1 cellular context compared by ENCODE assay signal in the genomic region with DNA sequence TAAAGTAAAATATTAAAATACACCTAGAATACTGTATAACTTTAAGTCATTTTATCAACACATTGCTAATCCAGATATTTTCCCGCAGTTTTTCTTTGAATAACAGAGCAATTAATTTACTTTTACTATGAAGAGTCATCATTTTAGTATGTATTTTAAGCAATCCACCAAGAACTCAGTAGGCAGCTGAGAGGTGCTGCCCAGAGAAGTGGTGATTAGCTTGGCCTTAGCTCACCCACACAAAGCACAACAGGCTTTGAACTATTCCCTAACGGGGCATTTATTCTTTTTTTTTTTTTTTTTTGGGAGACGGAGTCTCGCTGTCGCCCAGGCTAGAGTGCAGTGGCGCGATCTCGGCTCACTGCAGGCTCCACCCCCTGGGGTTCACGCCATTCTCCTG.
TF ChIP-seq lines count a peak whose summit lies in the region.

No MANE protein-coding gene starts in this region.

TF ChIP-seq in GM23338, 12 proteins besides CTCF, POLR2A, EP300 and RAD21 (continued from another document):
- TF ChIP-seq, protein P1, sequence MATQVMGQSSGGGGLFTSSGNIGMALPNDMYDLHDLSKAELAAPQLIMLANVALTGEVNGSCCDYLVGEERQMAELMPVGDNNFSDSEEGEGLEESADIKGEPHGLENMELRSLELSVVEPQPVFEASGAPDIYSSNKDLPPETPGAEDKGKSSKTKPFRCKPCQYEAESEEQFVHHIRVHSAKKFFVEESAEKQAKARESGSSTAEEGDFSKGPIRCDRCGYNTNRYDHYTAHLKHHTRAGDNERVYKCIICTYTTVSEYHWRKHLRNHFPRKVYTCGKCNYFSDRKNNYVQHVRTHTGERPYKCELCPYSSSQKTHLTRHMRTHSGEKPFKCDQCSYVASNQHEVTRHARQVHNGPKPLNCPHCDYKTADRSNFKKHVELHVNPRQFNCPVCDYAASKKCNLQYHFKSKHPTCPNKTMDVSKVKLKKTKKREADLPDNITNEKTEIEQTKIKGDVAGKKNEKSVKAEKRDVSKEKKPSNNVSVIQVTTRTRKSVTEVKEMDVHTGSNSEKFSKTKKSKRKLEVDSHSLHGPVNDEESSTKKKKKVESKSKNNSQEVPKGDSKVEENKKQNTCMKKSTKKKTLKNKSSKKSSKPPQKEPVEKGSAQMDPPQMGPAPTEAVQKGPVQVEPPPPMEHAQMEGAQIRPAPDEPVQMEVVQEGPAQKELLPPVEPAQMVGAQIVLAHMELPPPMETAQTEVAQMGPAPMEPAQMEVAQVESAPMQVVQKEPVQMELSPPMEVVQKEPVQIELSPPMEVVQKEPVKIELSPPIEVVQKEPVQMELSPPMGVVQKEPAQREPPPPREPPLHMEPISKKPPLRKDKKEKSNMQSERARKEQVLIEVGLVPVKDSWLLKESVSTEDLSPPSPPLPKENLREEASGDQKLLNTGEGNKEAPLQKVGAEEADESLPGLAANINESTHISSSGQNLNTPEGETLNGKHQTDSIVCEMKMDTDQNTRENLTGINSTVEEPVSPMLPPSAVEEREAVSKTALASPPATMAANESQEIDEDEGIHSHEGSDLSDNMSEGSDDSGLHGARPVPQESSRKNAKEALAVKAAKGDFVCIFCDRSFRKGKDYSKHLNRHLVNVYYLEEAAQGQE (IDR thresholded peaks at IDR 0.05; ENCODE audit: unreplicated experiment), result no peak
- TF ChIP-seq EZH2 (IDR thresholded peaks at IDR 0.05; ENCODE audit: low read depth, unreplicated experiment), result no peak
- TF ChIP-seq, protein P2, sequence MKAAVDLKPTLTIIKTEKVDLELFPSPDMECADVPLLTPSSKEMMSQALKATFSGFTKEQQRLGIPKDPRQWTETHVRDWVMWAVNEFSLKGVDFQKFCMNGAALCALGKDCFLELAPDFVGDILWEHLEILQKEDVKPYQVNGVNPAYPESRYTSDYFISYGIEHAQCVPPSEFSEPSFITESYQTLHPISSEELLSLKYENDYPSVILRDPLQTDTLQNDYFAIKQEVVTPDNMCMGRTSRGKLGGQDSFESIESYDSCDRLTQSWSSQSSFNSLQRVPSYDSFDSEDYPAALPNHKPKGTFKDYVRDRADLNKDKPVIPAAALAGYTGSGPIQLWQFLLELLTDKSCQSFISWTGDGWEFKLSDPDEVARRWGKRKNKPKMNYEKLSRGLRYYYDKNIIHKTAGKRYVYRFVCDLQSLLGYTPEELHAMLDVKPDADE (IDR thresholded peaks at IDR 0.05), result no peak
- no peak for TF ChIP-seq NANOG (IDR thresholded peaks at IDR 0.05; ENCODE audit: borderline replicate concordance)
- no peak for TF ChIP-seq ZNF331 (CRISPR knock-in tag; IDR thresholded peaks at IDR 0.05; ENCODE audit: low read depth)
